Comparison of ENCODE assay signal across 1 cellular context in the genomic region with DNA sequence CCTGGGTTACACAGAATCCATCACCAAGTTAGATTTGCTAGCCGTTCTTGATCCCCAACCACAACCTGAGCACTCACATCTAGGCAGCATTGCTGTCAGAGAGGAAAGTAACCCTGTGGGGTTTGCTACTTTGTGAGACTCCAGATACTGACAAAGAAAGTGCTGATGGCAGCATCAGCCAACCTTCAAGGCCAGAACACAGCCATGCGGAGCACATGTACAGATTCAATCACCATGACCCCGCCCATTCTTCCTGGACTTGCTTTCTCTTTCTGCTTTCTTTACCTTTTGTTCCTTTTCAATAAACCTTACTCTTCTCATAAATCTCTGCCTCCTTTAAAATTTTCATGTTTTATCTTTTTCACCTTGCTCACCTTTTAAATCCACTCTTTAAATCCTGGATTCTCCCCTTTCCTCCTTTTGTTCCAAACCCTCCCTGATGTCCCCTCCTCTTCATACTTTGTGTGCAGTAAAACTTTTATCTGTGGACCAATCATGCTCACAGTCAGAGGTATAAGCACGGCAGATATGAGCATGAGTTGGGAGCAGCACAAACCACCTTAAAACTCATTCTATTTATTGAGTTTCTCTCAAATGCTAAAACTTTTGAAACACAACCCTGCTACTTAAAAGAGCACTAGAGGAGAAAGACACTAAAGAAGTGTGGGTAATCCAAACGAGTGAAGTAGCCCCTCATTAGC.
TF ChIP-seq lines count a peak whose summit lies in the region.

No MANE protein-coding gene starts in this region.

TF ChIP-seq in HEK293, 187 proteins besides CTCF, POLR2A, EP300 and RAD21 (continued from another document):
- TF ChIP-seq, protein P1, sequence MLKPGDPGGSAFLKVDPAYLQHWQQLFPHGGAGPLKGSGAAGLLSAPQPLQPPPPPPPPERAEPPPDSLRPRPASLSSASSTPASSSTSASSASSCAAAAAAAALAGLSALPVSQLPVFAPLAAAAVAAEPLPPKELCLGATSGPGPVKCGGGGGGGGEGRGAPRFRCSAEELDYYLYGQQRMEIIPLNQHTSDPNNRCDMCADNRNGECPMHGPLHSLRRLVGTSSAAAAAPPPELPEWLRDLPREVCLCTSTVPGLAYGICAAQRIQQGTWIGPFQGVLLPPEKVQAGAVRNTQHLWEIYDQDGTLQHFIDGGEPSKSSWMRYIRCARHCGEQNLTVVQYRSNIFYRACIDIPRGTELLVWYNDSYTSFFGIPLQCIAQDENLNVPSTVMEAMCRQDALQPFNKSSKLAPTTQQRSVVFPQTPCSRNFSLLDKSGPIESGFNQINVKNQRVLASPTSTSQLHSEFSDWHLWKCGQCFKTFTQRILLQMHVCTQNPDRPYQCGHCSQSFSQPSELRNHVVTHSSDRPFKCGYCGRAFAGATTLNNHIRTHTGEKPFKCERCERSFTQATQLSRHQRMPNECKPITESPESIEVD (tag by site-specific recombination; IDR thresholded peaks at IDR 0.05), result peak; percentile 34; the same call in 1 of the 2 replicates
- TF ChIP-seq PRDM1 (tag by site-specific recombination; IDR thresholded peaks at IDR 0.05) (peak; percentile 63), KLF7 (tag by site-specific recombination; IDR thresholded peaks at IDR 0.05; ENCODE audit: borderline replicate concordance) (peak; percentile 54; the same call in 1 of the 2 replicates), ZNF426 (tag by site-specific recombination; IDR thresholded peaks at IDR 0.05) (no peak)
